ENCODE assay signal across 17 cellular contexts in the genomic region with DNA sequence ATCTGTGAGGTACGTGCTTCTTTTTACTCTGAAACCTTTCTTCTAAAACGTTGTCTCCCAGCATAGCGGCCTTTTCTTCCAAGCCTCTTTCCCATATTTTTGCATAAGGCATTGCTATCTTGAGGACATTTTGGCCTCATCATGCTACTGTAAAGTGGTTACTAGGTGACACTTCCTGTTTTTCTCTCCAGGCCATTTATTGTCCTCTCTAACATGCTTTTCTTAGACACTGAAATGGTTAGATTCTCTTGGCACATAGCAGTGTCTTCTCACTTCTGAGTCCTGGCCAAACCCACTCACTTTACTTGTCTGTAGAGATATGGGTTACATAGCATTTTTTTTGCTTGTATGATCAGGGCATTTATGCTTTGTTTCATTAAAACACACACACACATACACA. TPM values are rescaled to one million over a fixed set of nuclear protein-coding genes. Genes with fewer than 3 reads are reported as not detected.
DNase-seq lines count a peak whose midpoint lies in the region; ATAC-seq and TF ChIP-seq lines count a peak whose summit lies in the region.
"Had no signal": no experiment of that assay in that cellular context is flagged by ENCODE, and none has a peak within 500 bp of the region (broad histone marks: within the 10 kb centered on the region; RNA-seq: fewer than 3 reads in every experiment).

No MANE protein-coding gene starts in this region.

- WGBS in gastroesophageal sphincter (ENCODE audit: low coverage in 1 of 2), 2 donors = 81 to 86% methylated on average over 3 of the region's 3 CpGs
- 72 to 89% methylated on average over 3 of the region's 3 CpGs for WGBS in body of pancreas, 2 donors

- CTCF ChIA-PET in A673 (lab: Charles Lee) = no interaction called here

- TF ChIP-seq POLR2A in gastroesophageal sphincter (IDR thresholded peaks at IDR 0.05) (no peak), body of pancreas (IDR thresholded peaks at IDR 0.05) (no peak)

- intact Hi-C loops in A673 (cut with micrococcal nuclease; ENCODE audit: unreplicated experiment) = no loop called here
- intact Hi-C loops in body of pancreas (cut with DNase I) = loop anchor here (10.0 kb wide), 1 partner anchor 246 kb away; no protein-coding TSS in a partner anchor

- no peak for TF ChIP-seq EP300 in gastroesophageal sphincter (IDR thresholded peaks at IDR 0.05)

- H3K4me3 ChIP-seq in A673 (ENCODE audit: low read depth, low read length, poor library complexity, severe bottlenecking) (no peak overlapping the region), brain microvascular endothelial cell (ENCODE audit: low read depth, low read length) (no peak overlapping the region), gastroesophageal sphincter (no peak overlapping the region), body of pancreas (no peak overlapping the region)
- H3K4me3 ChIP-seq: breast epithelium, left lung, right atrium auricular region had no signal

- H3K4me1 ChIP-seq in A673 (ENCODE audit: insufficient read depth, low read length, poor library complexity, severe bottlenecking) (peaks cover 8% of the 10 kb centered on the region), gastroesophageal sphincter (no peaks in the 10 kb centered on the region), body of pancreas (no peaks in the 10 kb centered on the region)
- H3K4me1 ChIP-seq: breast epithelium, left lung, right atrium auricular region had no signal

- ATAC-seq in HG02938 (IDR thresholded peaks at IDR 0.05; ENCODE audit: unreplicated experiment) (peak; percentile 47), gastroesophageal sphincter (no peak), HG02870 (IDR thresholded peaks at IDR 0.05; ENCODE audit: unreplicated experiment) (no peak), body of pancreas (no peak)
- ATAC-seq: left lung; Right ventricle myocardium inferior; stimulated activated naive B cell treated with anti-CD40 and anti-IgM and Interleukin-4, amounts not matched to agents 10 μg/mL and 1 μg/mL and 100 μg/mL, for 72 hours had no signal

- H3K27ac ChIP-seq in A673 (ENCODE audit: low read depth, low read length, poor library complexity, severe bottlenecking) (no peak overlapping the region), brain microvascular endothelial cell (no peak overlapping the region), gastroesophageal sphincter (no peak overlapping the region), body of pancreas (no peak overlapping the region)
- H3K27ac ChIP-seq: breast epithelium, left lung had no signal

- POLR2A ChIA-PET in A673 (lab: Charles Lee; ENCODE audit: low non-redundant PET) = no interaction called here

- H3K36me3 ChIP-seq in A673 (ENCODE audit: insufficient read depth, low read length, poor library complexity, severe bottlenecking) (no peaks in the 10 kb centered on the region), brain microvascular endothelial cell (replicated peaks) (no peaks in the 10 kb centered on the region), gastroesophageal sphincter (no peaks in the 10 kb centered on the region), body of pancreas (replicated peaks in 1 of 2; ENCODE audit: insufficient read depth in 1 of 2, low read depth in 2 of 2) (no peaks in the 10 kb centered on the region)
- H3K36me3 ChIP-seq: breast epithelium, left lung, right atrium auricular region had no signal

- in situ Hi-C loops in brain microvascular endothelial cell (cut with HindIII; ENCODE audit: low pct_ligation_motif_present, low sequenced_read_pairs) = no loop called here

- no TSS peak for BruUV-seq in A673 (replicated peaks; lab: Mats Ljungman, UMichigan)

- DNase-seq in A673 (ENCODE audit: low spot score) = peak; percentile 23
- peak; percentile 39 for DNase-seq in NCI-H2029 treated with DMSO at 0.1 percent for 48 hours (lab: John Stamatoyannopoulos, UW)
- peak; percentile 0 for DNase-seq in brain microvascular endothelial cell
- no peak for DNase-seq in body of pancreas
- no peak for DNase-seq in mesenteric fat pad (ENCODE audit: low spot score)
- DNase-seq: activated naive CD4-positive, alpha-beta T cell treated with anti-CD3 and anti-CD28 coated beads, Interleukin-2, amount 10 ng/mL, durations not matched to agents 7 days and 5 days; DND-41; left lung; NCI-H524 treated with DMSO at 0.1 percent for 48 hours; stimulated activated CD4-positive, alpha-beta T cell treated with anti-CD3 and anti-CD28 coated beads, Interleukin-4, amount 100 ng/mL, for 24 hours; stimulated activated naive B cell treated with anti-CD40 and anti-IgM and Interleukin-4, amounts not matched to agents 10 μg/mL and 1 μg/mL and 100 μg/mL, for 72 hours had no signal

- TF ChIP-seq CTCF in A673 (conservative IDR thresholded peaks at IDR 0.05; ENCODE audit: low read depth, low read length) = no peak
- TF ChIP-seq CTCF in brain microvascular endothelial cell (IDR thresholded peaks at IDR 0.05; ENCODE audit: low read depth, low read length, missing control alignments) = no peak
- TF ChIP-seq CTCF in gastroesophageal sphincter (IDR thresholded peaks at IDR 0.05) = no peak
- TF ChIP-seq CTCF in body of pancreas (IDR thresholded peaks at IDR 0.05) = no peak

- H3K9me3 ChIP-seq in A673 (ENCODE audit: low read depth, low read length, poor library complexity, severe bottlenecking) (no peaks in the 10 kb centered on the region), gastroesophageal sphincter (no peaks in the 10 kb centered on the region), body of pancreas (no peaks in the 10 kb centered on the region)
- H3K9me3 ChIP-seq: breast epithelium, left lung, right atrium auricular region had no signal

- no peaks in the 10 kb centered on the region for H3K27me3 ChIP-seq in A673 (replicated peaks; ENCODE audit: insufficient read depth, low read depth, low read length, poor library complexity)
- H3K27me3 ChIP-seq in brain microvascular endothelial cell (replicated peaks) = no peaks in the 10 kb centered on the region
- H3K27me3 ChIP-seq in gastroesophageal sphincter = no peaks in the 10 kb centered on the region
- no peaks in the 10 kb centered on the region for H3K27me3 ChIP-seq in body of pancreas
- H3K27me3 ChIP-seq: breast epithelium, left lung, right atrium auricular region had no signal

RNA-seq across cellular contexts. Expression of a gene that starts 50.1 kb away (rescaled TPM):
- total RNA-seq in A673 (2021) (1.5 and 3.1 TPM in 2 replicates), gastroesophageal sphincter (not detected), body of pancreas (not detected), mesenteric fat pad (not detected)
- total RNA-seq: breast epithelium, left lung, Right ventricle myocardium inferior had no signal

Comparison
In these comparisons a context has a peak if more than half of its experiments do, and no peak if none do; other contexts are left out.
1. DNase-seq: peak in A673 (single experiment), NCI-H2029 treated with DMSO at 0.1 percent for 48 hours (single experiment) and brain microvascular endothelial cell (single experiment); none in body of pancreas (0 of 4) and mesenteric fat pad (single experiment).